Comparison of ENCODE assay signal across 14 cellular contexts in genomic region chr2:102100371-102101096, GRCh38. TPM values are rescaled to one million over a fixed set of nuclear protein-coding genes. Genes with fewer than 3 reads are reported as not detected.
DNase-seq lines count a peak whose midpoint lies in the region; ATAC-seq and TF ChIP-seq lines count a peak whose summit lies in the region.
"Had no signal": no experiment of that assay in that cellular context is flagged by ENCODE, and none has a peak within 500 bp of the region (broad histone marks: within the 10 kb centered on the region; RNA-seq: fewer than 3 reads in every experiment).

No MANE protein-coding gene starts in this region.

- H2BK20ac ChIP-seq in H9 (ENCODE audit: low read depth, low read length, poor library complexity, severe bottlenecking): no peak overlapping the region

- no peak overlapping the region for H2BK5ac ChIP-seq in H9 (ENCODE audit: insufficient read length, low read length)

- intact Hi-C loops in gastrocnemius medialis (cut with DNase I; ENCODE audit: low total_unique reads): no loop called here
- intact Hi-C loops in Right ventricle myocardium superior (cut with DNase I): no loop called here

- CTCF ChIA-PET in SK-N-SH (lab: Yijun Ruan, JAX): interaction anchor here (0.7 kb wide), 1 partner anchor 18 kb away, joined by 3 read pairs; no protein-coding TSS in a partner anchor

- TF ChIP-seq EP300 in SK-N-SH (IDR thresholded peaks at IDR 0.05; ENCODE audit: borderline replicate concordance in 1 of 2, low read depth in 1 of 2, low read length in 1 of 2): peak; percentile 13 to 67; a peak in 2 of 4 replicates

- no peak overlapping the region for H3K4ac ChIP-seq in H9 (ENCODE audit: low read depth, low read length)

- POLR2A ChIA-PET in SK-N-SH (lab: Yijun Ruan, JAX): no interaction called here

- peaks cover 1% of the 10 kb centered on the region; the same call in 1 of the 2 replicates for H3K27me3 Mint-ChIP-seq in H9 (ENCODE audit: low read depth)
- H3K27me3 Mint-ChIP-seq: progenitor cell of endocrine pancreas had no signal

- WGBS in GM23248 (ENCODE audit: low coverage in 1 of 2, low lambda C conversion rate in 2 of 2, missing lambda C conversion rate in 2 of 2), 2 experiments: 14 to 17% methylated on average over 5 of the region's 5 CpGs
- 19% methylated on average over 5 of the region's 5 CpGs for WGBS in SK-N-SH (ENCODE audit: low lambda C conversion rate)
- WGBS in H9 (ENCODE audit: extremely low coverage, insufficient read length, low lambda C conversion rate): no CpG with 5 or more reads among the region's 5 CpGs

- H3K9me3 Mint-ChIP-seq in H9: peaks cover 0 to 9% of the 10 kb centered on the region in 2 experiments; a peak in 3 of 5 replicates

- H2AK5ac ChIP-seq in H9 (ENCODE audit: insufficient read length, low read length): no peak overlapping the region

- H3K4me1 ChIP-seq in GM23248 (ENCODE audit: insufficient read depth) (peaks cover 33% of the 10 kb centered on the region), SK-N-SH (ENCODE audit: control insufficient read depth in 1 of 2, insufficient read depth in 2 of 2, low read depth in 1 of 2, low read length in 1 of 2) (peaks cover 0 to 15% of the 10 kb centered on the region in 2 experiments; a peak in 3 of 4 replicates), fibroblast of lung (ENCODE audit: control insufficient read depth, extremely low read depth, insufficient read depth, low read length) (peaks cover 9% of the 10 kb centered on the region), gastrocnemius medialis (peaks cover 23 to 49% of the 10 kb centered on the region in 2 donors), H9 (ENCODE audit: insufficient read depth, low read length) (no peaks in the 10 kb centered on the region)

- H2BK15ac ChIP-seq in H9 (ENCODE audit: low read depth, low read length): no peak overlapping the region

- ATAC-seq in gastrocnemius medialis (no peak), Right ventricle myocardium superior (ENCODE audit: poor library complexity) (no peak)

- no peak overlapping the region for H3K23ac ChIP-seq in H9 (ENCODE audit: insufficient read length, low read depth, low read length)

- H4K8ac ChIP-seq in H9 (replicated peaks; ENCODE audit: insufficient read length, low read depth, low read length): no peak overlapping the region

- H3T11ph ChIP-seq in H9 (ENCODE audit: low read length): no peak overlapping the region

- no peak overlapping the region for H3K56ac ChIP-seq in H9 (ENCODE audit: insufficient read length, low read depth, low read length)

- H3K27me3 ChIP-seq in GM23248 (replicated peaks; ENCODE audit: insufficient read depth) (no peaks in the 10 kb centered on the region), SK-N-SH (ENCODE audit: insufficient read depth) (no peaks in the 10 kb centered on the region), fibroblast of lung (ENCODE audit: control insufficient read depth, insufficient read depth, low read length) (no peaks in the 10 kb centered on the region), gastrocnemius medialis (no peaks in the 10 kb centered on the region), H9 (ENCODE audit: insufficient read depth, low read length) (no peaks in the 10 kb centered on the region)

- H3F3A ChIP-seq in GM23248 (ENCODE audit: insufficient read depth): peaks cover 46% of the 10 kb centered on the region
- peaks cover 17% of the 10 kb centered on the region for H3F3A ChIP-seq in SK-N-SH (replicated peaks; ENCODE audit: insufficient read depth)

- H3K9me3 ChIP-seq in GM23248 (ENCODE audit: low read depth) (no peaks in the 10 kb centered on the region), SK-N-SH (0 out of 2 replicates have a peak, but pooled peaks cover 4% of the 10 kb centered on the region), fibroblast of lung (ENCODE audit: control insufficient read depth, insufficient read depth, low read depth, low read length) (no peaks in the 10 kb centered on the region), gastrocnemius medialis (no peaks in the 10 kb centered on the region), H9 (ENCODE audit: control insufficient read depth, low read depth, low read length) (no peaks in the 10 kb centered on the region)

- no peak overlapping the region for H3K4me3 ChIP-seq in GM23248
- H3K4me3 ChIP-seq in SK-N-SH (ENCODE audit: low read depth in 2 of 2, low read length in 1 of 2): no peak overlapping the region
- no peak overlapping the region for H3K4me3 ChIP-seq in fibroblast of lung (replicated peaks in 1 of 4; ENCODE audit: control extremely low read depth in 1 of 4, insufficient read depth in 1 of 4, low read depth in 3 of 4, low read length in 4 of 4)
- H3K4me3 ChIP-seq in gastrocnemius medialis: no peak overlapping the region

- no peak for TF ChIP-seq RAD21 in SK-N-SH (IDR thresholded peaks at IDR 0.05; ENCODE audit: low read length)

- DNase-seq in GM23248: peak; percentile 86
- no peak for DNase-seq in SK-N-SH
- DNase-seq in fibroblast of lung (ENCODE audit: low read depth in 2 of 2): peak; percentile 48 to 92
- no peak for DNase-seq in gastrocnemius medialis
- DNase-seq in H9: no peak
- DNase-seq in Right ventricle myocardium superior: no peak
- no peak for DNase-seq in NCI-H146 (lab: John Stamatoyannopoulos, UW)
- DNase-seq: activated gamma-delta T cell treated with Interleukin-2 at 50 U/mL for 16 hours, H7, left cardiac atrium, NCI-H1092 treated with DMSO at 0.1 percent for 48 hours, T-helper 9 cell had no signal

- 0 out of 7 replicates have a peak, but pooled peaks cover 0 to 2% (median 0%) of the 10 kb centered on the region in 3 experiments for H3K36me3 Mint-ChIP-seq in H9 (ENCODE audit: insufficient read depth in 1 of 3, low read depth in 3 of 3)

- H2AFZ ChIP-seq in GM23248 (no peak overlapping the region), SK-N-SH (ENCODE audit: low read depth) (no peak overlapping the region), fibroblast of lung (ENCODE audit: low read length) (no peak overlapping the region), H9 (ENCODE audit: low read length) (no peak overlapping the region)

- H4K20me1 ChIP-seq in GM23248 (ENCODE audit: insufficient read depth) (no peaks in the 10 kb centered on the region), SK-N-SH (ENCODE audit: insufficient read depth) (no peaks in the 10 kb centered on the region), fibroblast of lung (ENCODE audit: control insufficient read depth, extremely low read depth, insufficient read depth, low read length) (no peaks in the 10 kb centered on the region), H9 (ENCODE audit: control insufficient read depth, insufficient read depth, insufficient read length) (no peaks in the 10 kb centered on the region)

- no peak overlapping the region for H3K14ac ChIP-seq in H9 (ENCODE audit: insufficient read depth, low read length)

- H3K27ac ChIP-seq in GM23248 (peak overlapping the region; percentile 89), SK-N-SH (ENCODE audit: low read depth in 2 of 2, low read length in 1 of 2) (peak overlapping the region; percentile 47 to 70; a peak in 3 of 4 replicates), fibroblast of lung (ENCODE audit: insufficient read depth, low read length) (no peak overlapping the region), gastrocnemius medialis (peak overlapping the region; percentile 18 to 36 (median 30)), H9 (ENCODE audit: insufficient read length, low read depth, low read length) (no peak overlapping the region)

- H2BK12ac ChIP-seq in H9 (ENCODE audit: insufficient read length, low read depth, low read length): no peak overlapping the region

- TF ChIP-seq POLR2A in gastrocnemius medialis (IDR thresholded peaks at IDR 0.05): no peak

- H2BK120ac ChIP-seq in H9 (ENCODE audit: low read depth, low read length, poor library complexity, severe bottlenecking): no peak overlapping the region

- H3K36me3 ChIP-seq in GM23248 (ENCODE audit: low read depth) (no peaks in the 10 kb centered on the region), SK-N-SH (replicated peaks in 1 of 2; ENCODE audit: control insufficient read depth in 1 of 2, insufficient read depth in 2 of 2, low read length in 1 of 2) (no peaks in the 10 kb centered on the region), fibroblast of lung (ENCODE audit: control insufficient read depth, insufficient read depth, low read length) (no peaks in the 10 kb centered on the region), gastrocnemius medialis (no peaks in the 10 kb centered on the region)

- H3K23me2 ChIP-seq in H9 (ENCODE audit: insufficient read length, low read depth, low read length, poor library complexity, severe bottlenecking): no peaks in the 10 kb centered on the region

- H3K79me2 ChIP-seq in GM23248 (ENCODE audit: insufficient read depth) (peaks cover 4% of the 10 kb centered on the region), SK-N-SH (ENCODE audit: insufficient read depth) (no peaks in the 10 kb centered on the region), fibroblast of lung (ENCODE audit: control insufficient read depth, insufficient read depth, low read length) (no peaks in the 10 kb centered on the region), H9 (ENCODE audit: insufficient read depth, low read length) (no peaks in the 10 kb centered on the region)

- no peak overlapping the region for H3K4me3 Mint-ChIP-seq in H9

- H4K91ac ChIP-seq in H9 (ENCODE audit: insufficient read length, low read depth, low read length): no peak overlapping the region

- no peak overlapping the region for H3K18ac ChIP-seq in H9 (ENCODE audit: insufficient read length, low read depth, low read length)

- TF ChIP-seq CTCF in SK-N-SH (IDR thresholded peaks at IDR 0.05) (no peak), fibroblast of lung (conservative IDR thresholded peaks at IDR 0.05 in 1 of 2, IDR thresholded peaks at IDR 0.05 in 1 of 2; ENCODE audit: low read depth in 1 of 2, low read length in 2 of 2) (no peak), gastrocnemius medialis (IDR thresholded peaks at IDR 0.05 in 4 of 5, conservative IDR thresholded peaks at IDR 0.05 in 1 of 5) (no peak), H9 (conservative IDR thresholded peaks at IDR 0.05) (no peak)

- H3K4me2 ChIP-seq in GM23248 (ENCODE audit: unreplicated experiment): peak overlapping the region; percentile 50
- H3K4me2 ChIP-seq in SK-N-SH: peak overlapping the region; percentile 39; the same call in 1 of the 2 replicates
- H3K4me2 ChIP-seq in fibroblast of lung (ENCODE audit: extremely low read depth, insufficient read depth, low read length): no peak overlapping the region
- H3K4me2 ChIP-seq in H9 (ENCODE audit: insufficient read depth, insufficient read length, low read length): no peak overlapping the region

- peak overlapping the region; percentile 46 for H3K9ac ChIP-seq in GM23248
- no peak overlapping the region for H3K9ac ChIP-seq in SK-N-SH
- no peak overlapping the region for H3K9ac ChIP-seq in fibroblast of lung (ENCODE audit: insufficient read depth, low read length)
- no peak overlapping the region for H3K9ac ChIP-seq in H9 (ENCODE audit: extremely low read depth, insufficient read length, low read length)

- H4K5ac ChIP-seq in H9 (ENCODE audit: insufficient read length, low read depth, low read length): no peak overlapping the region

- H3K27ac Mint-ChIP-seq in H9: no peak overlapping the region; a peak in 1 of 7 replicates

- H3K9me2 ChIP-seq in GM23248 (ENCODE audit: insufficient read depth) (no peaks in the 10 kb centered on the region; the same call in 1 of the 2 replicates), SK-N-SH (no peaks in the 10 kb centered on the region)

- H3K4me1 Mint-ChIP-seq in H9: peaks cover 0 to 3% of the 10 kb centered on the region in 2 experiments; a peak in 1 of 4 replicates

- no peaks in the 10 kb centered on the region for H3K79me1 ChIP-seq in H9 (ENCODE audit: insufficient read depth, low read depth, low read length, poor library complexity, severe bottlenecking)

- in situ Hi-C loops in GM23248 (cut with MboI) (no loop called here), gastrocnemius medialis (cut with MboI; ENCODE audit: low sequenced_read_pairs in 4 of 4) (no loop called here)

RNA-seq across cellular contexts. Expression of gene IL1R1, which starts 42.0 kb away (rescaled TPM):
- total RNA-seq in GM23248 (2014; rRNA removed; shearing (Covaris generic)): 87.9 and 93.5 TPM in 2 replicates
- 75.4 and 78.5 TPM in 2 replicates for polyA plus RNA-seq in GM23248 (2016; fragmentation: Nextera tagmentation; extraction: Ambion mirVana)
- polyA plus RNA-seq in SK-N-SH (2012; rRNA removed): 13.3 and 20.5 TPM in 2 replicates
- 19.9 and 20.1 TPM in 2 replicates for polyA plus RNA-seq in SK-N-SH (2012; cell fraction: cytosol; rRNA removed)
- polyA plus RNA-seq in SK-N-SH (2012; cell fraction: nucleus; rRNA removed): 9.1 and 20.8 TPM in 2 replicates
- 110 and 173 TPM in 2 replicates for total RNA-seq in fibroblast of lung
- 167 and 232 TPM in 2 replicates for polyA plus RNA-seq in fibroblast of lung
- polyA plus RNA-seq in fibroblast of lung (2012): 85.0 and 121 TPM in 2 replicates
- 62.3 and 67.8 TPM in 2 replicates for polyA minus RNA-seq in fibroblast of lung (ENCODE audit: low replicate concordance)
- total RNA-seq in gastrocnemius medialis: 10 to 100 TPM; 17.6 to 23.3 (median 19.3) TPM
- total RNA-seq in H9 (2021): 0.39 and 0.46 TPM in 2 replicates
- 21.1 TPM for total RNA-seq in Right ventricle myocardium superior
- total RNA-seq: G401 had no signal

Comparison
In these comparisons a context has a peak if more than half of its experiments do, and no peak if none do; other contexts are left out.
1. DNase-seq: peak in GM23248 (single experiment) and fibroblast of lung (2 of 2); none in SK-N-SH (single experiment), gastrocnemius medialis (0 of 2), H9 (single experiment), Right ventricle myocardium superior (single experiment) and NCI-H146 (single experiment).
2. H3K27ac ChIP-seq: peak in GM23248 (single experiment), SK-N-SH (2 of 2) and gastrocnemius medialis (4 of 4); none in fibroblast of lung (single experiment) and H9 (single experiment).
3. H3K4me2 ChIP-seq: peak in GM23248 (single experiment) and SK-N-SH (single experiment); none in fibroblast of lung (single experiment) and H9 (single experiment).
4. RNA of gene IL1R1, which starts 42.0 kb away (total RNA-seq): 110 to 173 TPM in fibroblast of lung, 87.9 to 93.5 TPM in GM23248, 21.1 TPM in Right ventricle myocardium superior (single experiment) and 17.6 to 23.3 TPM in gastrocnemius medialis; 0.39 to 0.46 TPM in H9; every median in the first group is over 10 times any median in the second.